ENCODE assay signal across 1 cellular context in genomic region chr3:155854147-155854940, GRCh38.
TF ChIP-seq lines count a peak whose summit lies in the region.

SLC33A1 (minus strand) TSS chr3:155854427; CDS start chr3:155853997, 430 bp downstream.

TF ChIP-seq in K562, 482 proteins besides CTCF, POLR2A, EP300 and RAD21 (continued from another document and continues in another):
- TF ChIP-seq CUX1 (CRISPR knock-in tag; IDR thresholded peaks at IDR 0.05) = no peak
- 0 out of 2 replicates have a peak, but pooled peaks have one; percentile 40 for TF ChIP-seq CC2D1A (IDR thresholded peaks at IDR 0.05)
- no peak; the same call in 1 of the 2 replicates for TF ChIP-seq ZNF143 (CRISPR knock-in tag; IDR thresholded peaks at IDR 0.05)
- TF ChIP-seq E2F8 (IDR thresholded peaks at IDR 0.05; ENCODE audit: low read depth, partially characterized antibody) = peak; percentile 94
- no peak for TF ChIP-seq THRA (IDR thresholded peaks at IDR 0.05)
- TF ChIP-seq ZBED1 (IDR thresholded peaks at IDR 0.05) = no peak
- TF ChIP-seq CREB5 (CRISPR knock-in tag; IDR thresholded peaks at IDR 0.05) = no peak
- no peak for TF ChIP-seq ZNF507 (tag; conservative IDR thresholded peaks at IDR 0.05)
- no peak for TF ChIP-seq PRPF4 (IDR thresholded peaks at IDR 0.05; ENCODE audit: insufficient read depth, low read depth, low read length, poor library complexity, severe bottlenecking)
- peak in 1 of 2 experiments; percentile 69; a peak in 2 of 4 replicates for TF ChIP-seq ZMIZ1 (IDR thresholded peaks at IDR 0.05; ENCODE audit: low read depth in 2 of 2, low read length in 2 of 2)
- no peak for TF ChIP-seq DDX20 (tag; IDR thresholded peaks at IDR 0.05; ENCODE audit: low read depth)
- no peak for TF ChIP-seq EZH2 (IDR thresholded peaks at IDR 0.05; ENCODE audit: borderline replicate concordance, low read depth, low read length)
- peak; percentile 78; the same call in 1 of the 2 replicates for TF ChIP-seq ILF3 (IDR thresholded peaks at IDR 0.05; ENCODE audit: borderline replicate concordance)
- TF ChIP-seq E4F1 (CRISPR knock-in tag; IDR thresholded peaks at IDR 0.05; ENCODE audit: borderline replicate concordance) = no peak
- peak; percentile 67 for TF ChIP-seq SMAD1 (IDR thresholded peaks at IDR 0.05; ENCODE audit: low read depth, low read length, partially characterized antibody)
- peak; percentile 84 for TF ChIP-seq MBD2 (IDR thresholded peaks at IDR 0.05; ENCODE audit: borderline replicate concordance, low read depth)
- TF ChIP-seq CREB3 (tag; conservative IDR thresholded peaks at IDR 0.05; ENCODE audit: low read depth) = no peak; the same call in 1 of the 2 replicates
- TF ChIP-seq ZBTB17 (CRISPR knock-in tag; IDR thresholded peaks at IDR 0.05) = 0 out of 2 replicates have a peak, but pooled peaks have one; percentile 62
- peak; percentile 96 for TF ChIP-seq ETV1 (tag; conservative IDR thresholded peaks at IDR 0.05; ENCODE audit: low read depth)
- TF ChIP-seq PYGO2 (tag; IDR thresholded peaks at IDR 0.05) = no peak
- TF ChIP-seq POLR2H (tag; IDR thresholded peaks at IDR 0.05; ENCODE audit: low read depth) = peak; percentile 89
- TF ChIP-seq NUFIP1 (IDR thresholded peaks at IDR 0.05; ENCODE audit: partially characterized antibody) = no peak
- TF ChIP-seq ZNF121 (CRISPR knock-in tag; conservative IDR thresholded peaks at IDR 0.05) = no peak
- no peak for TF ChIP-seq ZNF764 (CRISPR knock-in tag; IDR thresholded peaks at IDR 0.05; ENCODE audit: low read depth)
- TF ChIP-seq ZNF668 (CRISPR knock-in tag; IDR thresholded peaks at IDR 0.05) = no peak
- peak; percentile 84 for TF ChIP-seq NR2C1 (IDR thresholded peaks at IDR 0.05)
- peak; percentile 87 for TF ChIP-seq NR2C1 (tag; IDR thresholded peaks at IDR 0.05)
- TF ChIP-seq ZNF232 (CRISPR knock-in tag; IDR thresholded peaks at IDR 0.05) = 0 out of 2 replicates have a peak, but pooled peaks have one; percentile 74
- TF ChIP-seq CBX5 (IDR thresholded peaks at IDR 0.05; ENCODE audit: borderline replicate concordance, low read depth) = peak; percentile 88
- no peak for TF ChIP-seq ZNF347 (CRISPR knock-in tag; IDR thresholded peaks at IDR 0.05; ENCODE audit: low read depth)
- TF ChIP-seq SMARCA5 (IDR thresholded peaks at IDR 0.05) = no peak
- 0 out of 2 replicates have a peak, but pooled peaks have one; percentile 35 for TF ChIP-seq FOXP4 (CRISPR knock-in tag; IDR thresholded peaks at IDR 0.05; ENCODE audit: borderline replicate concordance)
- TF ChIP-seq SREBF1 (IDR thresholded peaks at IDR 0.05; ENCODE audit: borderline replicate concordance, low read depth, low read length) = peak; percentile 93
- peak; percentile 66 for TF ChIP-seq ZNF384 (IDR thresholded peaks at IDR 0.05; ENCODE audit: low read depth, low read length)
- peak; percentile 94 for TF ChIP-seq MEIS2 (IDR thresholded peaks at IDR 0.05; ENCODE audit: partially characterized antibody)
- no peak for TF ChIP-seq ZNF274 (IDR thresholded peaks at IDR 0.05; ENCODE audit: borderline replicate concordance, low read depth, low read length)
- TF ChIP-seq ZBTB9 (CRISPR knock-in tag; IDR thresholded peaks at IDR 0.05) = 0 out of 2 replicates have a peak, but pooled peaks have one; percentile 63
- peak; percentile 13; the same call in 1 of the 2 replicates for TF ChIP-seq TRIM28 (IDR thresholded peaks at IDR 0.05)
- no peak for TF ChIP-seq ZNF282 (CRISPR knock-in tag; IDR thresholded peaks at IDR 0.05)
- TF ChIP-seq TAF15 (IDR thresholded peaks at IDR 0.05; ENCODE audit: low read depth, low read length) = no peak
